Comparison of ENCODE assay signal across 8 cellular contexts in genomic region chr7:124295289-124295688, GRCh38.
"Had no signal": no experiment of that assay in that cellular context is flagged by ENCODE, and none has a peak within 500 bp of the region (broad histone marks: within the 10 kb centered on the region; RNA-seq: fewer than 3 reads in every experiment).

No MANE protein-coding gene starts in this region.

- FAIRE-seq: G401.6, GM12878, GM12891, GM12892, GM18507, GM19239 had no signal

- H3K4me3 ChIP-seq: GM12878 had no signal

- ATAC-seq: GM12878 had no signal

- DNase-seq: GDM1, GF-D8 had no signal
